ENCODE assay signal across 8 cellular contexts in the genomic region with DNA sequence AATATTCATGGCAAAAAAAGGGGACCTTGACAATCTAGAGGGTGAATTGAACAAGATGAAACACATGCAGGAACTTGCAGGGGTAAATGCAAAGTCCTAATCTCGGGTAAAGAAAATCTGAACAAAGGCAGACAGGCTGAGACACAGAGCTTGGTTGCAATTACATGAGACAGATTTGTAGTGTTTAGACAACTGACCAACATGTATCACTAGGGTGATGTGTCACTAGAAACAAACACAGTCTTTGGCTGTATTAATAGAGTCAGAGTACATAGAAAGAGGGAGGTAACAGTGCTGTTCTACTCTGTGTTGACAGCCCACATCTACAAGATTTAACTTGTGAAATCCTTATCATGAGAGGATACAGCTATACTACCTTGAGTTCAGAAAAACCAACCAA.
"Had no signal": no experiment of that assay in that cellular context is flagged by ENCODE, and none has a peak within 500 bp of the region (broad histone marks: within the 10 kb centered on the region; RNA-seq: fewer than 3 reads in every experiment).

No MANE protein-coding gene starts in this region.

- H3K4me3 ChIP-seq: GM12878 had no signal

- FAIRE-seq: G401.6, GM12878, GM12891, GM12892, GM18507, GM19239 had no signal

- DNase-seq: GDM1, GF-D8 had no signal

- ATAC-seq: GM12878 had no signal
